ENCODE assay signal across 9 cellular contexts in genomic region chr17:27756467-27757371, GRCh38. TPM values are rescaled to one million over a fixed set of nuclear protein-coding genes. Genes with fewer than 3 reads are reported as not detected.
DNase-seq lines count a peak whose midpoint lies in the region; ATAC-seq and TF ChIP-seq lines count a peak whose summit lies in the region.
"Had no signal": no experiment of that assay in that cellular context is flagged by ENCODE, and none has a peak within 500 bp of the region (broad histone marks: within the 10 kb centered on the region; RNA-seq: fewer than 3 reads in every experiment).

No MANE protein-coding gene starts in this region.

- peak in 1 of 2 donors; percentile 38 for ATAC-seq in activated T-cell treated with anti-CD3 and anti-CD28 coated beads, Interleukin-2, amount 50 U/mL, for 4 hours
- no peak for ATAC-seq in HG03354 (IDR thresholded peaks at IDR 0.05; ENCODE audit: poor library complexity, severe bottlenecking, unreplicated experiment)
- ATAC-seq in HG03095 (IDR thresholded peaks at IDR 0.05; ENCODE audit: unreplicated experiment) = no peak

- H3K27ac Mint-ChIP-seq in progenitor cell of endocrine pancreas = no peak overlapping the region

- H3K4me1 ChIP-seq in cardiac muscle cell (ENCODE audit: low read depth) = no peaks in the 10 kb centered on the region

- no peaks in the 10 kb centered on the region for H3K27me3 ChIP-seq in cardiac muscle cell

- H3K36me3 Mint-ChIP-seq in activated T-cell treated with anti-CD3 and anti-CD28 coated beads, Interleukin-2, amount 50 U/mL, for 4 hours (ENCODE audit: insufficient read depth) = no peaks in the 10 kb centered on the region
- no peaks in the 10 kb centered on the region for H3K36me3 Mint-ChIP-seq in progenitor cell of endocrine pancreas (ENCODE audit: insufficient read depth)

- no peaks in the 10 kb centered on the region for H3K9me3 Mint-ChIP-seq in activated T-cell treated with anti-CD3 and anti-CD28 coated beads, Interleukin-2, amount 50 U/mL, for 4 hours
- H3K9me3 Mint-ChIP-seq in progenitor cell of endocrine pancreas (ENCODE audit: low read depth) = no peaks in the 10 kb centered on the region

- no peaks in the 10 kb centered on the region for H3K4me1 Mint-ChIP-seq in activated T-cell treated with anti-CD3 and anti-CD28 coated beads, Interleukin-2, amount 50 U/mL, for 4 hours (ENCODE audit: low read depth)
- no peaks in the 10 kb centered on the region for H3K4me1 Mint-ChIP-seq in progenitor cell of endocrine pancreas (ENCODE audit: low read depth)

- no peaks in the 10 kb centered on the region for H3K9me3 ChIP-seq in cardiac muscle cell (ENCODE audit: low read depth)

- H3K27ac ChIP-seq in cardiac muscle cell = no peak overlapping the region

- TF ChIP-seq CTCF in cardiac muscle cell (IDR thresholded peaks at IDR 0.05; ENCODE audit: low read depth, low read length) = peak; percentile 83
- TF ChIP-seq CTCF in foreskin fibroblast (IDR thresholded peaks at IDR 0.05; ENCODE audit: low read depth, low read length) = peak; percentile 74
- TF ChIP-seq CTCF in progenitor cell of endocrine pancreas (IDR thresholded peaks at IDR 0.05; ENCODE audit: unreplicated experiment) = peak; percentile 96

- intact Hi-C loops in cardiac septum (cut with DNase I) = loop anchor here (1.0 to 5.0 kb wide), 2 partner anchors 102 to 154 kb away; no protein-coding TSS in a partner anchor

- H3K4me3 Mint-ChIP-seq in activated T-cell treated with anti-CD3 and anti-CD28 coated beads, Interleukin-2, amount 50 U/mL, for 4 hours = no peak overlapping the region
- H3K4me3 Mint-ChIP-seq in progenitor cell of endocrine pancreas (ENCODE audit: low read depth) = no peak overlapping the region

- H3K36me3 ChIP-seq in cardiac muscle cell = no peaks in the 10 kb centered on the region

- DNase-seq in cardiac muscle cell (ENCODE audit: low read depth in 1 of 2, low spot score in 1 of 2) (peak; percentile 62 to 69), cardiac septum (ENCODE audit: low spot score) (no peak), NCI-H69 (lab: John Stamatoyannopoulos, UW) (peak; percentile 50), foreskin fibroblast (peak; percentile 29 to 62), progenitor cell of endocrine pancreas (ENCODE audit: low spot score, unreplicated experiment) (peak; percentile 52)
- peak; percentile 34 for DNase-seq in activated T-cell treated with anti-CD3 and anti-CD28 coated beads, Interleukin-2, amount 50 U/mL, for 4 hours

- peaks cover 4% of the 10 kb centered on the region for H3K27me3 Mint-ChIP-seq in activated T-cell treated with anti-CD3 and anti-CD28 coated beads, Interleukin-2, amount 50 U/mL, for 4 hours (ENCODE audit: low read depth)
- peaks cover 5% of the 10 kb centered on the region for H3K27me3 Mint-ChIP-seq in progenitor cell of endocrine pancreas

- H3K4me3 ChIP-seq in cardiac muscle cell = no peak overlapping the region
- H3K4me3 ChIP-seq in foreskin fibroblast (ENCODE audit: low read depth in 1 of 2, low read length in 2 of 2) = no peak overlapping the region

RNA-seq across cellular contexts. Expression of gene NOS2, which starts 43.6 kb away (rescaled TPM):
- total RNA-seq in cardiac muscle cell (0.04 and 0.54 TPM in 2 replicates), cardiac septum (0.16 TPM), progenitor cell of endocrine pancreas (0.82 and 1.6 TPM in 2 replicates)
- polyA plus RNA-seq in cardiac muscle cell = 0.20 TPM in 1 of 2 replicates, not detected in the other
- total RNA-seq in activated T-cell treated with anti-CD3 and anti-CD28 coated beads, Interleukin-2, amount 50 U/mL, for 4 hours = not detected
- total RNA-seq: mononuclear cell had no signal
